17 cellular contexts compared by ENCODE assay signal in genomic region chr20:58424218-58424617, GRCh38.
"Had no signal": no experiment of that assay in that cellular context is flagged by ENCODE, and none has a peak within 500 bp of the region (broad histone marks: within the 10 kb centered on the region; RNA-seq: fewer than 3 reads in every experiment).

No MANE protein-coding gene starts in this region.

- H3K27ac Mint-ChIP-seq: activated B cell treated with CpG ODN at 0.5 μM for 24 hours; activated naive CD4-positive, alpha-beta T cell treated with anti-CD3 and anti-CD28 coated beads, Interleukin-2, amount 50 U/mL, for 24 hours had no signal

- ATAC-seq: left cardiac atrium; naive thymus-derived CD4-positive, alpha-beta T cell; psoas muscle; sciatic nerve had no signal

- DNase-seq: activated B cell treated with CpG ODN at 0.5 μM for 24 hours; activated CD4-positive, alpha-beta T cell treated with anti-CD3 and anti-CD28 coated beads, Interleukin-2, amount 50 U/mL, for 1 hour; activated effector memory CD4-positive, alpha-beta T cell treated with Interleukin-2 at 50 U/mL for 16 hours; amygdala; dermis blood vessel endothelial cell; hypothalamus; left cardiac atrium; naive thymus-derived CD4-positive, alpha-beta T cell; nucleus accumbens; psoas muscle; spleen; stimulated activated CD4-positive, alpha-beta T cell treated with anti-CD3 and anti-CD28 coated beads, Interleukin-2, amount 100 ng/mL, for 24 hours; stimulated activated naive CD4-positive, alpha-beta T cell; T-helper 1 cell had no signal

- H3K4me3 ChIP-seq: psoas muscle, spleen had no signal

- H3K27me3 ChIP-seq: spleen had no signal

- H3K27me3 Mint-ChIP-seq: activated B cell treated with CpG ODN at 0.5 μM for 24 hours; activated naive CD4-positive, alpha-beta T cell treated with anti-CD3 and anti-CD28 coated beads, Interleukin-2, amount 50 U/mL, for 24 hours; brain; naive thymus-derived CD4-positive, alpha-beta T cell had no signal

- H3K9me3 Mint-ChIP-seq: activated B cell treated with CpG ODN at 0.5 μM for 24 hours; activated naive CD4-positive, alpha-beta T cell treated with anti-CD3 and anti-CD28 coated beads, Interleukin-2, amount 50 U/mL, for 24 hours had no signal

- H3K4me3 Mint-ChIP-seq: activated B cell treated with CpG ODN at 0.5 μM for 24 hours; activated naive CD4-positive, alpha-beta T cell treated with anti-CD3 and anti-CD28 coated beads, Interleukin-2, amount 50 U/mL, for 24 hours; brain; naive thymus-derived CD4-positive, alpha-beta T cell had no signal

- H3K9me3 ChIP-seq: psoas muscle, spleen had no signal

- H3K4me1 Mint-ChIP-seq: activated B cell treated with CpG ODN at 0.5 μM for 24 hours had no signal

- H3K27ac ChIP-seq: psoas muscle, spleen had no signal
